ENCODE assay signal across 10 cellular contexts in the genomic region with DNA sequence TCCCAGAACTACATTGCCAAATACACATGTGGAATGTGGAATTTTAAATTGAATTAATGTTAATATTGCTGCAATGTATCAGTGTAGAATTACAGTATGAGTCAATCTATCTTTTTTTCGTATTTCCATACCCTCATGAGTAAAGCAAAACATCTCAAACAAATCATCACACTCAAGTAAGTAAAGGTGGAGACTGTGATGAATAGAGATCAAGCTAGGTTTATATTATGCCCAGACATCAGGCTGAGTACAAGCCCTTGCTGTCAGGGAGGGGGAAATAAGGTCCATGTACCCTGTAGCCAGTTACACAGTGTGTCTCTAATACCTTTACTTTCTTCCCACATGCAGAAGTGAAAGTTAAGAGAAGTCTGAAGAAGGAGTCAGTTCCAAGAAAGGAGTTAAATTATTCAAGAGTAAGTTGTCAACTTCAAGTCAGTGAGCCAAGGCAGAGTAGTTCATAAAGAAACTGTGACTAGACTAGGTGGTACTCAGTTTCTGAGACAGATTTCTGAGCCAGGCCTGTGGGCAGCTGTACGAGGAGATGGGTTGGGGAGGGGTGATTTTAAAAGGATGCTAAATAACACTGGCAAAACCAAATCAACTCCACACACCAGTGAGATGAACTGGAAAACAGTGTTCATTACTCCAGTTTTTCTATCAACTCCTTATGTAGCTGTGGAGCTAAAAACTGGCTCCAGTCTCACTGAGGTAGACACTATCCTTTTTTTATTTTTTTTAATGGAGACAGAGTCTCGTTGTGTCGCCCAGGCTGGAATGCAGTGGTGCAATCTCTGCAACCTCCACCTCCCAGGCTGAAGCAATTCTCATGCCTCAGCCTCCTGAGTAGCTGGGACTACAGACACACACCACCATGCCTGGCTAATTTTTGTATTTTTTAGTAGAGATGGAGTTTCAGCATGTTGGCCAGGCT. TPM values are rescaled to one million over a fixed set of nuclear protein-coding genes. Genes with fewer than 3 reads are reported as not detected.
A peak's percentile ranks its signal among the peaks of the same experiment; 100 is the strongest.
DNase-seq lines count a peak whose midpoint lies in the region; ATAC-seq, FAIRE-seq and TF ChIP-seq lines count a peak whose summit lies in the region.
"Had no signal": no experiment of that assay in that cellular context is flagged by ENCODE, and none has a peak within 500 bp of the region (broad histone marks: within the 10 kb centered on the region; RNA-seq: fewer than 3 reads in every experiment).

No MANE protein-coding gene starts in this region.

- no peaks in the 10 kb centered on the region for H3K36me3 Mint-ChIP-seq in activated naive CD4-positive, alpha-beta T cell treated with anti-CD3 and anti-CD28 coated beads, Interleukin-2, amount 50 U/mL, for 72 hours
- H3K36me3 Mint-ChIP-seq in stimulated activated naive CD8-positive, alpha-beta T cell treated with anti-CD3 and anti-CD28 coated beads, Interleukin-15, Interleukin-2, amounts not matched to agents 100 ng/mL and 50 ng/mL, for 24 hours (ENCODE audit: low read depth), result no peaks in the 10 kb centered on the region

- DNase-seq in activated naive CD4-positive, alpha-beta T cell treated with anti-CD3 and anti-CD28 coated beads, Interleukin-2, amount 50 U/mL, for 72 hours (ENCODE audit: low spot score in 2 of 2), result no peak
- no peak for DNase-seq in activated naive CD4-positive, alpha-beta T cell treated with Interleukin-2 at 50 U/mL for 16 hours
- no peak for DNase-seq in NCI-H2196 (lab: John Stamatoyannopoulos, UW; ENCODE audit: unreplicated experiment)
- no peak for DNase-seq in pancreas
- DNase-seq in NCI-H1092 treated with DMSO at 0.1 percent for 48 hours (lab: John Stamatoyannopoulos, UW), result no peak
- DNase-seq: activated CD8-positive, alpha-beta memory T cell treated with anti-CD3 and anti-CD28 coated beads for 24 hours had no signal

- H3K4me3 ChIP-seq in pancreas, result no peak overlapping the region

- no peak overlapping the region for H3K4me3 Mint-ChIP-seq in stimulated activated naive CD8-positive, alpha-beta T cell treated with anti-CD3 and anti-CD28 coated beads, Interleukin-15, Interleukin-2, amounts not matched to agents 100 ng/mL and 50 ng/mL, for 24 hours

- peaks cover 31% of the 10 kb centered on the region for H3K4me1 Mint-ChIP-seq in stimulated activated naive CD8-positive, alpha-beta T cell treated with anti-CD3 and anti-CD28 coated beads, Interleukin-15, Interleukin-2, amounts not matched to agents 100 ng/mL and 50 ng/mL, for 24 hours (ENCODE audit: low read depth)

- no peak for TF ChIP-seq CTCF in pancreas (IDR thresholded peaks at IDR 0.05)

- H3K27ac ChIP-seq in pancreas, result no peak overlapping the region
- H3K27ac ChIP-seq: C4-2B had no signal

- no peaks in the 10 kb centered on the region for H3K27me3 ChIP-seq in pancreas

- peak overlapping the region in 1 of 2 donors; percentile 24 for H3K27ac Mint-ChIP-seq in activated naive CD4-positive, alpha-beta T cell treated with anti-CD3 and anti-CD28 coated beads, Interleukin-2, amount 50 U/mL, for 72 hours
- H3K27ac Mint-ChIP-seq in stimulated activated naive CD8-positive, alpha-beta T cell treated with anti-CD3 and anti-CD28 coated beads, Interleukin-15, Interleukin-2, amounts not matched to agents 100 ng/mL and 50 ng/mL, for 24 hours, result peak overlapping the region; percentile 80

- WGBS in pancreas, 2 donors, result 79 to 90% methylated on average over 4 of the region's 4 CpGs

- intact Hi-C loops in pancreas (cut with DNase I), result no loop called here

- H3K36me3 ChIP-seq in pancreas, result no peaks in the 10 kb centered on the region

- peaks cover 8% of the 10 kb centered on the region for H3K27me3 Mint-ChIP-seq in stimulated activated naive CD8-positive, alpha-beta T cell treated with anti-CD3 and anti-CD28 coated beads, Interleukin-15, Interleukin-2, amounts not matched to agents 100 ng/mL and 50 ng/mL, for 24 hours

- no peak for FAIRE-seq in pancreas (lab: Jason Lieb, UNC)

- peak; percentile 87 to 96 for ATAC-seq in activated naive CD4-positive, alpha-beta T cell treated with anti-CD3 and anti-CD28 coated beads, Interleukin-2, amount 50 U/mL, for 72 hours
- ATAC-seq in HG02973 (IDR thresholded peaks at IDR 0.05; ENCODE audit: unreplicated experiment), result peak; percentile 55
- ATAC-seq in SK-N-SH treated with all-trans-retinoic acid at 6 μM for 48 hours, result peak; percentile 90
- no peak for ATAC-seq in pancreas

- H3K9me3 ChIP-seq in pancreas, result no peaks in the 10 kb centered on the region

- no peaks in the 10 kb centered on the region for H3K9me3 Mint-ChIP-seq in activated naive CD4-positive, alpha-beta T cell treated with anti-CD3 and anti-CD28 coated beads, Interleukin-2, amount 50 U/mL, for 72 hours
- no peaks in the 10 kb centered on the region for H3K9me3 Mint-ChIP-seq in stimulated activated naive CD8-positive, alpha-beta T cell treated with anti-CD3 and anti-CD28 coated beads, Interleukin-15, Interleukin-2, amounts not matched to agents 100 ng/mL and 50 ng/mL, for 24 hours

- no peaks in the 10 kb centered on the region for H3K4me1 ChIP-seq in pancreas

TF ChIP-seq in SK-N-SH treated with all-trans-retinoic acid at 6 μM for 48 hours, 23 proteins besides CTCF, POLR2A, EP300 and RAD21:
- TF ChIP-seq, protein P1, sequence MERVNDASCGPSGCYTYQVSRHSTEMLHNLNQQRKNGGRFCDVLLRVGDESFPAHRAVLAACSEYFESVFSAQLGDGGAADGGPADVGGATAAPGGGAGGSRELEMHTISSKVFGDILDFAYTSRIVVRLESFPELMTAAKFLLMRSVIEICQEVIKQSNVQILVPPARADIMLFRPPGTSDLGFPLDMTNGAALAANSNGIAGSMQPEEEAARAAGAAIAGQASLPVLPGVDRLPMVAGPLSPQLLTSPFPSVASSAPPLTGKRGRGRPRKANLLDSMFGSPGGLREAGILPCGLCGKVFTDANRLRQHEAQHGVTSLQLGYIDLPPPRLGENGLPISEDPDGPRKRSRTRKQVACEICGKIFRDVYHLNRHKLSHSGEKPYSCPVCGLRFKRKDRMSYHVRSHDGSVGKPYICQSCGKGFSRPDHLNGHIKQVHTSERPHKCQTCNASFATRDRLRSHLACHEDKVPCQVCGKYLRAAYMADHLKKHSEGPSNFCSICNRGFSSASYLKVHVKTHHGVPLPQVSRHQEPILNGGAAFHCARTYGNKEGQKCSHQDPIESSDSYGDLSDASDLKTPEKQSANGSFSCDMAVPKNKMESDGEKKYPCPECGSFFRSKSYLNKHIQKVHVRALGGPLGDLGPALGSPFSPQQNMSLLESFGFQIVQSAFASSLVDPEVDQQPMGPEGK (CRISPR knock-in tag; IDR thresholded peaks at IDR 0.05; ENCODE audit: borderline replicate concordance), result no peak
- peak; percentile 71 for TF ChIP-seq ISL1 (CRISPR knock-in tag; IDR thresholded peaks at IDR 0.05)
- TF ChIP-seq TOX (CRISPR knock-in tag; IDR thresholded peaks at IDR 0.05; ENCODE audit: borderline replicate concordance), result 0 out of 2 replicates have a peak, but pooled peaks have one; percentile 9

RNA-seq across cellular contexts. Expression of a gene that starts 23.8 kb away (rescaled TPM):
- 10 to 100 TPM; 28.0 to 29.4 TPM for total RNA-seq in activated naive CD4-positive, alpha-beta T cell treated with anti-CD3 and anti-CD28 coated beads, Interleukin-2, amount 50 U/mL, for 72 hours
- total RNA-seq in pancreas, result 10 to 100 TPM in 5 of 6 donors, 1 to 10 TPM in 1; 8.4 to 49.9 (median 12.4) TPM
- 1 to 10 TPM; 6.3 to 9.7 TPM for polyA plus RNA-seq in pancreas

Comparison
In these comparisons a context has a peak if more than half of its experiments do, and no peak if none do; other contexts are left out.
1. ATAC-seq: peak in activated naive CD4-positive, alpha-beta T cell treated with anti-CD3 and anti-CD28 coated beads, Interleukin-2, amount 50 U/mL, for 72 hours (2 of 2), HG02973 (single experiment) and SK-N-SH treated with all-trans-retinoic acid at 6 μM for 48 hours (single experiment); none in pancreas (0 of 4).